ENCODE assay signal across 11 cellular contexts in the genomic region with DNA sequence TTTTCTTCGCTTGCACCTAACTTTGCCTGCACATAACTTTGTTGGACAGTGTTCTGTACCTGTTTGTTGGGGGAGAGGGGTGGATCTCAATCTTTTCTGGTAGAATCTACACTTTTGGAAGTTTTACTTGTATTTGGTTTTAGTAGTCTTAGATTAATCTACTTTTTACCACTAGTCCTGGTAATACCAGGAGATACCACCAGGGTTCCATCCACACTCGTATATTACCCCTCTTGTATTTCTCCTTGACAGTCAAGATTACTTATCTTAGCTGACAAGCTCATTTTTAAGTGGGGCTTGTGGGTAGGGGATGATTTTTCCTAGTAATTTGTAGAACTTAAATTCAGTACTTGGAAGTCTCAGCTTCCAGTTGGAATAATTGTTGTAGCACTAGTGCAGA. TPM values are rescaled to one million over a fixed set of nuclear protein-coding genes. Genes with fewer than 3 reads are reported as not detected.
A peak's percentile ranks its signal among the peaks of the same experiment; 100 is the strongest.
DNase-seq lines count a peak whose midpoint lies in the region; ATAC-seq and TF ChIP-seq lines count a peak whose summit lies in the region.
"Had no signal": no experiment of that assay in that cellular context is flagged by ENCODE, and none has a peak within 500 bp of the region (broad histone marks: within the 10 kb centered on the region; RNA-seq: fewer than 3 reads in every experiment).

No MANE protein-coding gene starts in this region.

- H3K4ac ChIP-seq in IMR-90 (ENCODE audit: low read depth, low read length) = no peak overlapping the region

- no peaks in the 10 kb centered on the region for H3K27me3 Mint-ChIP-seq in CD4-positive, alpha-beta T cell
- H3K27me3 Mint-ChIP-seq in chondrocyte (ENCODE audit: low read depth) = no peaks in the 10 kb centered on the region
- H3K27me3 Mint-ChIP-seq in nephron (ENCODE audit: low read depth) = no peaks in the 10 kb centered on the region
- H3K27me3 Mint-ChIP-seq in T-helper 17 cell = no peaks in the 10 kb centered on the region

- intact Hi-C loops in CD4-positive, alpha-beta T cell (cut with DNase I, micrococcal nuclease) = no loop called here
- intact Hi-C loops in IMR-90 (cut with micrococcal nuclease) = no loop called here
- intact Hi-C loops in posterior vena cava (cut with DNase I) = no loop called here

- CTCF ChIA-PET in CD4-positive, alpha-beta T cell (lab: Charles Lee) = no interaction called here
- CTCF ChIA-PET in IMR-90 (lab: Yijun Ruan, JAX) = interaction anchor here (0.7 to 0.9 kb wide), 2 partner anchors 9 to 39 kb away, joined by 3 read pairs; no protein-coding TSS in a partner anchor

- in situ Hi-C loops in IMR-90 (cut with MboI; ENCODE audit: low sequenced_read_pairs) = no loop called here

- DNase-seq in CD4-positive, alpha-beta T cell = no peak
- no peak for DNase-seq in IMR-90
- DNase-seq in chondrocyte (ENCODE audit: low spot score) = no peak
- DNase-seq in T-helper 17 cell = no peak
- DNase-seq in posterior vena cava (ENCODE audit: low spot score) = no peak
- no peak for DNase-seq in activated T-cell treated with anti-CD3 and anti-CD28 coated beads, Interleukin-2, amount 50 U/mL, for 48 hours
- DNase-seq: kidney, NCI-H187, SW 1271 had no signal

- no peak overlapping the region for H3K27ac Mint-ChIP-seq in CD4-positive, alpha-beta T cell
- no peak overlapping the region for H3K27ac Mint-ChIP-seq in chondrocyte (ENCODE audit: unreplicated experiment)
- no peak overlapping the region for H3K27ac Mint-ChIP-seq in nephron
- H3K27ac Mint-ChIP-seq in T-helper 17 cell = no peak overlapping the region

- H3K56ac ChIP-seq in IMR-90 (ENCODE audit: extremely low read depth, insufficient read depth, low read length) = no peak overlapping the region

- H2BK15ac ChIP-seq in IMR-90 (ENCODE audit: low read depth, low read length) = no peak overlapping the region

- peaks cover 82% of the 10 kb centered on the region for H3K36me3 Mint-ChIP-seq in CD4-positive, alpha-beta T cell (ENCODE audit: low read depth)
- H3K36me3 Mint-ChIP-seq in chondrocyte (ENCODE audit: low read depth) (peaks cover 15% of the 10 kb centered on the region), nephron (ENCODE audit: low read depth) (peaks cover 65% of the 10 kb centered on the region), T-helper 17 cell (ENCODE audit: low read depth) (peaks cover 11% of the 10 kb centered on the region)

- peaks cover 4% of the 10 kb centered on the region; the same call in 1 of the 2 replicates for H3K36me3 ChIP-seq in IMR-90 (ENCODE audit: control insufficient read depth, insufficient read depth, low read length)

- no peak overlapping the region for H3K23ac ChIP-seq in IMR-90 (ENCODE audit: low read depth, low read length)

- peaks cover 2% of the 10 kb centered on the region; the same call in 1 of the 2 replicates for H3K4me1 ChIP-seq in IMR-90 (ENCODE audit: control insufficient read depth, insufficient read depth, low read length)

- H3K4me3 ChIP-seq in IMR-90 (ENCODE audit: insufficient read depth, low read depth, low read length) = no peak overlapping the region

- peaks cover 6% of the 10 kb centered on the region; the same call in 1 of the 2 replicates for H4K20me1 ChIP-seq in IMR-90 (ENCODE audit: insufficient read depth, low read length)

- no CpG with 5 or more reads among the region's 2 CpGs for WGBS in IMR-90 (ENCODE audit: extremely low coverage in 2 of 2, insufficient read length in 1 of 2), 2 experiments

- TF ChIP-seq POLR2A in IMR-90 (IDR thresholded peaks at IDR 0.05; ENCODE audit: low read depth, low read length) = no peak

- H3K4me1 Mint-ChIP-seq in CD4-positive, alpha-beta T cell (ENCODE audit: low read depth) = no peaks in the 10 kb centered on the region
- H3K4me1 Mint-ChIP-seq in chondrocyte (ENCODE audit: low read depth) (peaks cover 6% of the 10 kb centered on the region), nephron (peaks cover 12% of the 10 kb centered on the region), T-helper 17 cell (peaks cover 2% of the 10 kb centered on the region)

- H3K14ac ChIP-seq in IMR-90 (replicated peaks; ENCODE audit: low read depth, low read length) = no peak overlapping the region

- no peak overlapping the region for H2BK20ac ChIP-seq in IMR-90 (ENCODE audit: low read depth, low read length)

- no peak overlapping the region for H2AK5ac ChIP-seq in IMR-90 (ENCODE audit: low read depth, low read length)

- peak; percentile 37 for TF ChIP-seq CTCF in CD4-positive, alpha-beta T cell (IDR thresholded peaks at IDR 0.05)
- TF ChIP-seq CTCF in IMR-90 (conservative IDR thresholded peaks at IDR 0.05; ENCODE audit: low read depth, low read length) (peak; percentile 23; the same call in 1 of the 2 replicates), chondrocyte (IDR thresholded peaks at IDR 0.05) (peak; percentile 60), nephron (IDR thresholded peaks at IDR 0.05; ENCODE audit: unreplicated experiment in 3 of 3) (peak; percentile 25 to 29 (median 28))

- H2AFZ ChIP-seq in IMR-90 (replicated peaks; ENCODE audit: low read length, poor library complexity) = no peak overlapping the region

- H3K4me2 ChIP-seq in IMR-90 (ENCODE audit: low read depth, low read length) = no peak overlapping the region

- H2BK5ac ChIP-seq in IMR-90 (ENCODE audit: low read depth, low read length, poor library complexity, severe bottlenecking) = no peak overlapping the region

- H3K9me3 Mint-ChIP-seq in CD4-positive, alpha-beta T cell = no peaks in the 10 kb centered on the region
- H3K9me3 Mint-ChIP-seq in chondrocyte (ENCODE audit: low read depth) = no peaks in the 10 kb centered on the region
- no peaks in the 10 kb centered on the region for H3K9me3 Mint-ChIP-seq in nephron

- no peak overlapping the region for H2AK9ac ChIP-seq in IMR-90 (replicated peaks; ENCODE audit: low read depth, low read length, poor library complexity)

- dilution Hi-C loops in IMR-90 (cut with HindIII; ENCODE audit: low sequenced_read_pairs, unreplicated experiment) = no loop called here

- H3K9me1 ChIP-seq in IMR-90 (ENCODE audit: insufficient read depth, low read length) = peaks cover 3% of the 10 kb centered on the region; the same call in 1 of the 2 replicates

- no peak overlapping the region for H2BK120ac ChIP-seq in IMR-90 (ENCODE audit: low read depth, low read length)

- H3K27ac ChIP-seq in CD4-positive, alpha-beta T cell (ENCODE audit: low read depth, low read length) = no peak overlapping the region
- no peak overlapping the region for H3K27ac ChIP-seq in IMR-90 (ENCODE audit: insufficient read depth, low read length)

- H4K5ac ChIP-seq in IMR-90 (ENCODE audit: low read depth, low read length) = no peak overlapping the region

- no peak overlapping the region for H3K18ac ChIP-seq in IMR-90 (ENCODE audit: low read depth, low read length)

- H4K91ac ChIP-seq in IMR-90 (ENCODE audit: insufficient read depth, low read depth, low read length) = no peak overlapping the region

- no peaks in the 10 kb centered on the region for H3K9me3 ChIP-seq in CD4-positive, alpha-beta T cell (ENCODE audit: control insufficient read depth, low read length)
- H3K9me3 ChIP-seq in IMR-90 (ENCODE audit: control insufficient read depth, insufficient read depth, low read length) (no peaks in the 10 kb centered on the region), T-helper 17 cell (ENCODE audit: control insufficient read depth, low read length, poor library complexity, severe bottlenecking) (no peaks in the 10 kb centered on the region)

- no peak overlapping the region for H3K9ac ChIP-seq in IMR-90 (ENCODE audit: low read depth, low read length)

- no peak overlapping the region for H3K4me3 Mint-ChIP-seq in CD4-positive, alpha-beta T cell
- H3K4me3 Mint-ChIP-seq in chondrocyte (ENCODE audit: unreplicated experiment) = no peak overlapping the region
- H3K4me3 Mint-ChIP-seq in nephron = no peak overlapping the region
- no peak overlapping the region for H3K4me3 Mint-ChIP-seq in T-helper 17 cell

- TF ChIP-seq RAD21 in IMR-90 (IDR thresholded peaks at IDR 0.05; ENCODE audit: low read length) = no peak

- no peak overlapping the region for H4K8ac ChIP-seq in IMR-90 (ENCODE audit: low read depth in 2 of 2, low read length in 2 of 2)

- no peaks in the 10 kb centered on the region for H3K27me3 ChIP-seq in CD4-positive, alpha-beta T cell (ENCODE audit: control insufficient read depth, insufficient read depth, low read length)
- no peaks in the 10 kb centered on the region for H3K27me3 ChIP-seq in IMR-90 (ENCODE audit: control insufficient read depth, insufficient read depth, low read length)

- no peaks in the 10 kb centered on the region for H3K79me1 ChIP-seq in IMR-90 (ENCODE audit: low read depth in 1 of 2, low read length in 2 of 2)

- POLR2A ChIA-PET in CD4-positive, alpha-beta T cell (lab: Charles Lee) = no interaction called here
- POLR2A ChIA-PET in IMR-90 (lab: Charles Lee; ENCODE audit: unreplicated experiment) = no interaction called here

- no peak for ATAC-seq in CD4-positive, alpha-beta T cell (ENCODE audit: poor library complexity)
- ATAC-seq in IMR-90 (ENCODE audit: low read depth) = no peak
- no peak for ATAC-seq in T-helper 17 cell
- no peak for ATAC-seq in GM18519 (IDR thresholded peaks at IDR 0.05; ENCODE audit: low FRiP score, unreplicated experiment)

- no TSS peak for BruUV-seq in IMR-90 (replicated peaks; lab: Mats Ljungman, UMichigan)

TF ChIP-seq in IMR-90, 13 proteins besides CTCF, POLR2A, EP300 and RAD21:
- TF ChIP-seq FOS (IDR thresholded peaks at IDR 0.05; ENCODE audit: low read depth, low read length) (no peak), MAFK (IDR thresholded peaks at IDR 0.05; ENCODE audit: low read depth, low read length) (no peak), NFE2L2 (IDR thresholded peaks at IDR 0.05; ENCODE audit: low read depth, low read length) (no peak), SMC3 (IDR thresholded peaks at IDR 0.05; ENCODE audit: low read depth, low read length) (no peak)

RNA-seq across cellular contexts. Expression of gene TECTA, which starts 37.3 kb away (rescaled TPM):
- total RNA-seq in CD4-positive, alpha-beta T cell = under 1 TPM; 0.22 to 0.42 TPM
- total RNA-seq in IMR-90 (2012; rRNA removed) = 0.18 and 0.28 TPM in 2 replicates
- 0.16 and 0.17 TPM in 2 replicates for polyA plus RNA-seq in IMR-90 (2012; rRNA removed)
- 0.12 and 0.13 TPM in 2 replicates for polyA plus RNA-seq in IMR-90 (2012; cell fraction: cytosol; rRNA removed)
- 1.0 and 1.2 TPM in 2 replicates for polyA plus RNA-seq in IMR-90 (2012; cell fraction: nucleus; rRNA removed; ENCODE audit: low replicate concordance)
- total RNA-seq in chondrocyte = 0.41 to 1.2 TPM (median 0.75 TPM) in 3 replicates
- total RNA-seq in T-helper 17 cell = under 1 TPM; 0.25 to 0.57 TPM
- total RNA-seq in posterior vena cava = under 1 TPM; 0.62 to 0.83 TPM

RNA-seq across cellular contexts. Expression of gene TBCEL, which starts 39.8 kb away (rescaled TPM):
- 10 to 100 TPM; 19.4 to 20.3 TPM for total RNA-seq in CD4-positive, alpha-beta T cell
- total RNA-seq in IMR-90 (2012; rRNA removed) = 21.0 and 22.2 TPM in 2 replicates
- 4.0 and 7.1 TPM in 2 replicates for polyA plus RNA-seq in IMR-90 (2012; rRNA removed)
- 0.82 and 1.1 TPM in 2 replicates for polyA plus RNA-seq in IMR-90 (2012; cell fraction: cytosol; rRNA removed)
- polyA plus RNA-seq in IMR-90 (2012; cell fraction: nucleus; rRNA removed; ENCODE audit: low replicate concordance) = 0.98 and 16.5 TPM in 2 replicates
- 29.6 to 34.4 TPM (median 31.1 TPM) in 3 replicates for total RNA-seq in chondrocyte
- total RNA-seq in T-helper 17 cell = 10 to 100 TPM; 17.1 TPM
- total RNA-seq in posterior vena cava = 10 to 100 TPM; 30.8 to 32.7 TPM
